In the genomic region with DNA sequence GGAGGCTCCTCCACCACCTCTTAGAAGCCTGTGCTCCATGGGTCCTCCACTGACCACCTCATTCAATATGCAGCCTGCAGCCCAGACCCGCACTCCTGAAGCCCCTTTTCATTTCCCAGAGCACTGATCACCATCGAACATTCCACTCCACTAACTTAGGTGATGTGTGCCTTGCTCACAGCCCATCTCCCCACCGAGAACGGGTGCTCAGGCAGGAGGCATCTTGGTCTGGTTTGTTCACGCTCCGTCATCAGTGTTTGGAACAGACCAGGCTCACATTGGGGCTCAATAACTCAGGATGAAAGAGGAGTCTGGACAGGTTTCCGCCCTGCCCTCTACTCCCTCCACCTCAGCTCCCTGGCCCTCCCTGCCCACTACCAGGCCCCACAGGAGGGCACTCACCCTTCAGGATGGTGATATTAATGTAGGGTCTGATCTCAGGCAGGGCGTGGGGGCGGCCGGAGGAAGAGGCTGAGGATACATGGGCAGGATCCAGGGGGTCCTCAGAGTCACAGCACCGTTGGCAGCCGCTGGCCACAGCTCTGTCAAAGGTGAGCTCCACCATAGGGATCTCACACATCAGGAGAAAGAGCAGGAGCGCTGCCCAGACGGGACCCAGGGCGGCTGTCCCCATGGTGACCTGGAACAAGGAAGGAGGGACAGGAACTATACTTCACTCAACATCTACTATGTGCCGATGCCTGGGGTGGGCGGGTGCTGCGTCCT, we compare ENCODE assay signal across 22 cellular contexts. TPM values are rescaled to one million over a fixed set of nuclear protein-coding genes. Genes with fewer than 3 reads are reported as not detected.
DNase-seq lines count a peak whose midpoint lies in the region; ATAC-seq and TF ChIP-seq lines count a peak whose summit lies in the region.
"Had no signal": no experiment of that assay in that cellular context is flagged by ENCODE, and none has a peak within 500 bp of the region (broad histone marks: within the 10 kb centered on the region; RNA-seq: fewer than 3 reads in every experiment).

No MANE protein-coding gene starts in this region.

- no peak overlapping the region for H3K4me3 Mint-ChIP-seq in chondrocyte (ENCODE audit: unreplicated experiment)
- H3K4me3 Mint-ChIP-seq: B cell, endodermal cell had no signal

- no peak overlapping the region for H4K8ac ChIP-seq in neuronal stem cell (ENCODE audit: low read depth, low read length)

- H2BK120ac ChIP-seq in neuronal stem cell (ENCODE audit: low read depth, low read length), result peak overlapping the region; percentile 47

- H3K18ac ChIP-seq in neuronal stem cell (ENCODE audit: low read length), result peak overlapping the region; percentile 59

- H3K4me2 ChIP-seq in neuronal stem cell (ENCODE audit: insufficient read depth, low read length, poor library complexity, severe bottlenecking) (no peak overlapping the region), MM.1S (ENCODE audit: low read depth, low read length) (no peak overlapping the region)

- no peak for ATAC-seq in Panc1
- ATAC-seq: left colon, PC-3 had no signal

- H3K36me3 ChIP-seq in Panc1 (ENCODE audit: control insufficient read depth, insufficient read depth, low read length) (no peaks in the 10 kb centered on the region), neuronal stem cell (replicated peaks in 1 of 2; ENCODE audit: control insufficient read depth in 2 of 2, insufficient read depth in 2 of 2, low read length in 2 of 2) (peaks cover 0 to 65% of the 10 kb centered on the region in 2 donors), MM.1S (replicated peaks; ENCODE audit: insufficient read depth, low read length) (no peaks in the 10 kb centered on the region)

- no peak overlapping the region for H2BK15ac ChIP-seq in neuronal stem cell (ENCODE audit: low read length)

- H3K79me1 ChIP-seq in neuronal stem cell (ENCODE audit: low read depth, low read length), result no peaks in the 10 kb centered on the region

- H3K9ac ChIP-seq in neuronal stem cell (ENCODE audit: low read depth, low read length, poor library complexity) (no peak overlapping the region), MM.1S (ENCODE audit: low read length) (no peak overlapping the region)

- H2BK12ac ChIP-seq in neuronal stem cell (ENCODE audit: low read length), result no peak overlapping the region

- in situ Hi-C loops in Panc1 (cut with HindIII; ENCODE audit: low pct_unique_long_range_greater_than_20kb, low sequenced_read_pairs), result no loop called here

- H3K27ac Mint-ChIP-seq in chondrocyte (ENCODE audit: unreplicated experiment), result no peak overlapping the region
- H3K27ac Mint-ChIP-seq: B cell, endodermal cell had no signal

- no CpG with 5 or more reads among the region's 18 CpGs for WGBS in neuronal stem cell (ENCODE audit: extremely low coverage in 2 of 2, insufficient read length in 2 of 2, insufficient replicate concordance in 1 of 2), 2 donors

- no peaks in the 10 kb centered on the region for H3K27me3 Mint-ChIP-seq in chondrocyte (ENCODE audit: low read depth)
- H3K27me3 Mint-ChIP-seq: B cell, type B pancreatic cell had no signal

- H2AFZ ChIP-seq in neuronal stem cell (ENCODE audit: low read length) (no peak overlapping the region), MM.1S (ENCODE audit: low read length) (no peak overlapping the region)

- no peak overlapping the region for H3K14ac ChIP-seq in neuronal stem cell (ENCODE audit: low read length)

- no peak overlapping the region for H4K91ac ChIP-seq in neuronal stem cell (ENCODE audit: low read depth, low read length, poor library complexity)

- peaks cover 26% of the 10 kb centered on the region for H3K4me1 Mint-ChIP-seq in chondrocyte (ENCODE audit: low read depth)

- no peak overlapping the region for H3K4ac ChIP-seq in neuronal stem cell (ENCODE audit: low read length)

- H3K23ac ChIP-seq in neuronal stem cell (ENCODE audit: low read depth, low read length, poor library complexity), result peak overlapping the region; percentile 17

- H3K4me1 ChIP-seq in Panc1 (ENCODE audit: control insufficient read depth, insufficient read depth, low read length), result peaks cover 44% of the 10 kb centered on the region
- peaks cover 10 to 25% of the 10 kb centered on the region in 2 donors for H3K4me1 ChIP-seq in neuronal stem cell (ENCODE audit: control insufficient read depth in 2 of 2, insufficient read depth in 1 of 2, low read depth in 1 of 2, low read length in 2 of 2)
- H3K4me1 ChIP-seq in MM.1S (ENCODE audit: low read length), result peaks cover 8% of the 10 kb centered on the region; the same call in 1 of the 2 replicates

- CTCF ChIA-PET in Panc1 (lab: Charles Lee), result no interaction called here
- CTCF ChIA-PET in GM10248 (lab: Yijun Ruan, JAX), result interaction anchor here (2.8 kb wide), 1 partner anchor 14 kb away, joined by 9 read pairs; no protein-coding TSS in a partner anchor

- H3K27me3 ChIP-seq in Panc1 (ENCODE audit: control insufficient read depth, insufficient read depth, low read length) (no peaks in the 10 kb centered on the region), neuronal stem cell (ENCODE audit: control insufficient read depth in 3 of 3, insufficient read depth in 3 of 3, low read depth in 1 of 3, low read length in 3 of 3) (no peaks in the 10 kb centered on the region), MM.1S (replicated peaks; ENCODE audit: insufficient read depth, low read length) (no peaks in the 10 kb centered on the region)

- no TSS peak for BruUV-seq in Panc1 (replicated peaks; lab: Mats Ljungman, UMichigan)

- intact Hi-C loops in Panc1 (cut with micrococcal nuclease; ENCODE audit: unreplicated experiment), result no loop called here

- no peaks in the 10 kb centered on the region for H3K9me3 Mint-ChIP-seq in chondrocyte (ENCODE audit: low read depth)
- H3K9me3 Mint-ChIP-seq: endodermal cell, type B pancreatic cell had no signal

- H2AK5ac ChIP-seq in neuronal stem cell (ENCODE audit: low read depth, low read length), result peak overlapping the region; percentile 40

- no peak for TF ChIP-seq CTCF in Panc1 (IDR thresholded peaks at IDR 0.05)
- TF ChIP-seq CTCF in chondrocyte (IDR thresholded peaks at IDR 0.05), result no peak
- TF ChIP-seq CTCF in MM.1S (IDR thresholded peaks at IDR 0.05; ENCODE audit: low read length), result no peak
- TF ChIP-seq CTCF in GM10248 (IDR thresholded peaks at IDR 0.05; ENCODE audit: control extremely low read depth, extremely low read depth, low read depth, missing control alignments), result no peak

- 0 out of 2 replicates have a peak, but pooled peaks cover 7% of the 10 kb centered on the region for H3F3A ChIP-seq in MM.1S (ENCODE audit: insufficient read depth, low read length)

- no peaks in the 10 kb centered on the region for H4K20me1 ChIP-seq in MM.1S (ENCODE audit: insufficient read depth, low read length)

- peaks cover 2% of the 10 kb centered on the region for H3K36me3 Mint-ChIP-seq in chondrocyte (ENCODE audit: low read depth)
- H3K36me3 Mint-ChIP-seq: type B pancreatic cell had no signal

- no peak overlapping the region for H3K4me3 ChIP-seq in Panc1 (ENCODE audit: low read depth in 2 of 2, low read length in 2 of 2)
- H3K4me3 ChIP-seq in neuronal stem cell (ENCODE audit: low read length in 2 of 2), result no peak overlapping the region
- no peak overlapping the region for H3K4me3 ChIP-seq in MM.1S (ENCODE audit: low read length)

- H2BK5ac ChIP-seq in neuronal stem cell (ENCODE audit: low read length), result no peak overlapping the region

- H3K9me2 ChIP-seq in MM.1S (replicated peaks; ENCODE audit: insufficient read depth, low read length), result no peaks in the 10 kb centered on the region

- H3K79me2 ChIP-seq in MM.1S (ENCODE audit: low read length), result no peaks in the 10 kb centered on the region

- H3K27ac ChIP-seq in Panc1 (ENCODE audit: low read length) (peak overlapping the region; percentile 51; the same call in 1 of the 2 replicates), neuronal stem cell (replicated peaks; ENCODE audit: low read length) (no peak overlapping the region), MM.1S (ENCODE audit: low read length) (no peak overlapping the region)

- POLR2A ChIA-PET in Panc1 (lab: Charles Lee) (no interaction called here), GM10248 (lab: Yijun Ruan, JAX) (no interaction called here)

- H3K9me3 ChIP-seq in Panc1 (ENCODE audit: control insufficient read depth, insufficient read depth, low read depth, low read length), result no peaks in the 10 kb centered on the region
- no peaks in the 10 kb centered on the region for H3K9me3 ChIP-seq in neuronal stem cell (replicated peaks in 1 of 2; ENCODE audit: control insufficient read depth in 2 of 2, insufficient read depth in 1 of 2, low read depth in 1 of 2, low read length in 2 of 2)
- no peaks in the 10 kb centered on the region for H3K9me3 ChIP-seq in MM.1S (replicated peaks; ENCODE audit: insufficient read depth, low read length)

- DNase-seq in Panc1 (ENCODE audit: low read depth, low spot score) (no peak), chondrocyte (ENCODE audit: low spot score) (peak; percentile 77), neuronal stem cell (ENCODE audit: low spot score) (no peak), MM.1S (no peak), GM10248 (ENCODE audit: extremely low spot score) (no peak), kidney glomerular epithelial cell (lab: John Stamatoyannopoulos, UW) (no peak)
- DNase-seq: activated CD4-positive, alpha-beta T cell treated with anti-CD3 and anti-CD28 coated beads, Interleukin-2, amount 50 U/mL, for 4 hours; activated T-cell treated with anti-CD3 and anti-CD28 coated beads, Interleukin-2, amount 50 U/mL, for 48 hours; DMS 273 treated with DMSO at 0.1 percent for 48 hours; endodermal cell; GF-D8; Karpas-422; left colon; NCI-H1105 treated with DMSO at 0.1 percent for 48 hours; NCI-H2171; NCI-H748 treated with DMSO at 0.1 percent for 48 hours; PC-3; stimulated activated CD4-positive, alpha-beta T cell treated with anti-CD3 and anti-CD28 coated beads, Interleukin-12 subunit alpha, Interleukin-12 subunit beta, amount 100 ng/mL, for 4 hours; stimulated activated naive CD4-positive, alpha-beta T cell treated with Interleukin-2 at 50 U/mL for 16 hours had no signal

RNA-seq across cellular contexts. Expression of gene C1QTNF6, which starts 3.1 kb away (rescaled TPM):
- 25.0 TPM for total RNA-seq in Panc1 (2021; ENCODE audit: unreplicated experiment)
- 24.0 TPM for polyA plus RNA-seq in Panc1 (2012; ENCODE audit: insufficient read length)
- 11.3 to 27.7 TPM (median 14.6 TPM) in 3 replicates for total RNA-seq in chondrocyte
- 17.0 TPM for polyA plus RNA-seq in neuronal stem cell (2013, experiment 1 of 2)
- polyA plus RNA-seq in neuronal stem cell (2013, experiment 2 of 2), result 18.2 TPM

RNA-seq across cellular contexts. Expression of gene SSTR3, which starts 27.3 kb away (rescaled TPM):
- total RNA-seq in Panc1 (2021; ENCODE audit: unreplicated experiment), result 0.08 TPM
- not detected for polyA plus RNA-seq in Panc1 (2012; ENCODE audit: insufficient read length)
- total RNA-seq in chondrocyte, result not detected in 3 replicates
- polyA plus RNA-seq in neuronal stem cell (2013, experiment 1 of 2), result 0.22 TPM
- 0.28 TPM for polyA plus RNA-seq in neuronal stem cell (2013, experiment 2 of 2)
- total RNA-seq: H4 had no signal

RNA-seq across cellular contexts. Expression of gene IL2RB, which starts 35.3 kb away (rescaled TPM):
- 1.0 TPM for total RNA-seq in Panc1 (2021; ENCODE audit: unreplicated experiment)
- polyA plus RNA-seq in Panc1 (2012; ENCODE audit: insufficient read length), result 0.59 TPM
- 0.37 TPM in 1 of 3 replicates, not detected in the others for total RNA-seq in chondrocyte
- polyA plus RNA-seq in neuronal stem cell (2013, experiment 1 of 2), result 0.47 TPM
- 0.43 TPM for polyA plus RNA-seq in neuronal stem cell (2013, experiment 2 of 2)
- total RNA-seq: PC-3 had no signal

RNA-seq across cellular contexts. Expression of gene RAC2, which starts 59.1 kb away (rescaled TPM):
- total RNA-seq in Panc1 (2021; ENCODE audit: unreplicated experiment) (1.5 TPM), chondrocyte (0.20 TPM in 1 of 3 replicates, not detected in the others)
- polyA plus RNA-seq in Panc1 (2012; ENCODE audit: insufficient read length), result 0.55 TPM
- polyA plus RNA-seq in neuronal stem cell (2013, experiment 1 of 2), result 1.2 TPM
- polyA plus RNA-seq in neuronal stem cell (2013, experiment 2 of 2), result 1.1 TPM
